In genomic region chr1:162161921-162162550, GRCh38 we compare ENCODE assay signal across 16 cellular contexts.
"Had no signal": no experiment of that assay in that cellular context is flagged by ENCODE, and none has a peak within 500 bp of the region (broad histone marks: within the 10 kb centered on the region; RNA-seq: fewer than 3 reads in every experiment).

No MANE protein-coding gene starts in this region.

- H3K27me3 ChIP-seq: ascending aorta, cardiac muscle cell had no signal

- DNase-seq: activated CD4-positive, alpha-beta T cell treated with anti-CD3 and anti-CD28 coated beads, Interleukin-2, amount 10 ng/mL, durations not matched to agents 24 days and 14 days; activated CD8-positive, alpha-beta T cell treated with anti-CD3 and anti-CD28 coated beads for 36 hours; activated naive CD4-positive, alpha-beta T cell treated with anti-CD3 and anti-CD28 coated beads, Interleukin-2, amount 50 U/mL, for 16 hours; activated T-cell treated with anti-CD3 and anti-CD28 coated beads, Interleukin-2, amount 50 U/mL, for 24 hours; endodermal cell; head of caudate nucleus; kidney; nephron progenitor cell; nucleus accumbens; posterior cingulate gyrus; stimulated activated CD4-positive, alpha-beta T cell treated with anti-CD3 and anti-CD28 coated beads, Interleukin-1b, Interleukin-23, amount 100 ng/mL, for 48 hours; stimulated activated CD8-positive, alpha-beta memory T cell treated with anti-CD3 and anti-CD28 coated beads, Interleukin-4, amount 100 ng/mL, for 48 hours; stimulated activated naive CD4-positive, alpha-beta T cell had no signal

- H3K27ac ChIP-seq: ascending aorta, cardiac muscle cell had no signal

- H3K27ac Mint-ChIP-seq: activated CD4-positive, alpha-beta T cell treated with anti-CD3 and anti-CD28 coated beads, Interleukin-2, amount 10 ng/mL, durations not matched to agents 24 days and 14 days; activated CD8-positive, alpha-beta T cell treated with anti-CD3 and anti-CD28 coated beads for 36 hours; activated T-cell treated with anti-CD3 and anti-CD28 coated beads, Interleukin-2, amount 50 U/mL, for 24 hours; endodermal cell; mesothelial cell of epicardium; nephron progenitor cell had no signal

- H3K4me3 Mint-ChIP-seq: activated CD4-positive, alpha-beta T cell treated with anti-CD3 and anti-CD28 coated beads, Interleukin-2, amount 10 ng/mL, durations not matched to agents 24 days and 14 days; activated CD8-positive, alpha-beta T cell treated with anti-CD3 and anti-CD28 coated beads for 36 hours; activated T-cell treated with anti-CD3 and anti-CD28 coated beads, Interleukin-2, amount 50 U/mL, for 24 hours; endodermal cell; mesothelial cell of epicardium; nephron progenitor cell had no signal

- H3K36me3 Mint-ChIP-seq: mesothelial cell of epicardium had no signal

- H3K9me3 Mint-ChIP-seq: activated CD4-positive, alpha-beta T cell treated with anti-CD3 and anti-CD28 coated beads, Interleukin-2, amount 10 ng/mL, durations not matched to agents 24 days and 14 days; activated CD8-positive, alpha-beta T cell treated with anti-CD3 and anti-CD28 coated beads for 36 hours; activated T-cell treated with anti-CD3 and anti-CD28 coated beads, Interleukin-2, amount 50 U/mL, for 24 hours had no signal

- H3K4me1 Mint-ChIP-seq: activated CD4-positive, alpha-beta T cell treated with anti-CD3 and anti-CD28 coated beads, Interleukin-2, amount 10 ng/mL, durations not matched to agents 24 days and 14 days had no signal

- H3K4me3 ChIP-seq: ascending aorta, cardiac muscle cell had no signal
